Comparison of ENCODE assay signal across 8 cellular contexts in genomic region chr12:27710592-27711311, GRCh38. TPM values are rescaled to one million over a fixed set of nuclear protein-coding genes. Genes with fewer than 3 reads are reported as not detected.
A peak's percentile ranks its signal among the peaks of the same experiment; 100 is the strongest.
DNase-seq lines count a peak whose midpoint lies in the region; ATAC-seq and TF ChIP-seq lines count a peak whose summit lies in the region.

Gene MRPS35, plus strand, starts transcription at chr12:27710832. Its CDS starts 12 bp downstream, at chr12:27710844.

- H2AK5ac ChIP-seq in H9 (ENCODE audit: insufficient read length, low read length) (no peak within 1 kb of the TSS), neuronal stem cell (ENCODE audit: low read depth, low read length) (no peak within 1 kb of the TSS)

- peak within 1 kb of the TSS; percentile 53 for H2AFZ ChIP-seq in H9 (ENCODE audit: low read length)
- H2AFZ ChIP-seq in neuronal stem cell (ENCODE audit: low read length): peak within 1 kb of the TSS; percentile 93

- H3K4me2 ChIP-seq in H9 (ENCODE audit: insufficient read depth, insufficient read length, low read length): peak within 1 kb of the TSS; percentile 97
- peak within 1 kb of the TSS; percentile 85 for H3K4me2 ChIP-seq in neuronal stem cell (ENCODE audit: insufficient read depth, low read length, poor library complexity, severe bottlenecking)

- peaks cover 7 to 22% (median 8%) of the 10 kb centered on the region in 3 experiments; a peak in 6 of 7 replicates for H3K36me3 Mint-ChIP-seq in H9 (ENCODE audit: insufficient read depth in 1 of 3, low read depth in 3 of 3)

- peak within 1 kb of the TSS; percentile 91 to 98 (median 95) for H3K27ac Mint-ChIP-seq in H9

- DNase-seq in GDM1 (lab: John Stamatoyannopoulos, UW) (peak; percentile 90), H9 (peak; percentile 91), M059J (ENCODE audit: low read depth) (peak; percentile 86), SJCRH30 (peak; percentile 91 to 92), foreskin keratinocyte (peak; percentile 73 to 85), neuronal stem cell (ENCODE audit: low spot score) (peak; percentile 75)
- peak; percentile 84 for DNase-seq in activated gamma-delta T cell treated with anti-CD3 and anti-CD28 coated beads, Interleukin-2, amount 50 U/mL, for 16 hours (ENCODE audit: low read depth)

- H4K20me1 ChIP-seq in H9 (ENCODE audit: control insufficient read depth, insufficient read depth, insufficient read length): no peaks in the 10 kb centered on the region

- H3K14ac ChIP-seq in H9 (ENCODE audit: insufficient read depth, low read length) (peak within 1 kb of the TSS; percentile 98), neuronal stem cell (ENCODE audit: low read length) (peak within 1 kb of the TSS; percentile 99)

- peaks cover 11% of the 10 kb centered on the region for H3K36me3 ChIP-seq in SJCRH30
- peaks cover 0 to 31% of the 10 kb centered on the region in 2 donors for H3K36me3 ChIP-seq in neuronal stem cell (replicated peaks in 1 of 2; ENCODE audit: control insufficient read depth in 2 of 2, insufficient read depth in 2 of 2, low read length in 2 of 2)
- peaks cover 0 to 6% (median 5%) of the 10 kb centered on the region in 5 donors for H3K36me3 ChIP-seq in subcutaneous abdominal adipose tissue (ENCODE audit: control insufficient read depth in 5 of 5, insufficient read depth in 5 of 5, low read length in 5 of 5)

- peak within 1 kb of the TSS; percentile 93 to 95 for H3K4me3 Mint-ChIP-seq in H9

- WGBS in H9 (ENCODE audit: extremely low coverage, insufficient read length, low lambda C conversion rate): no CpG with 5 or more reads among the region's 46 CpGs
- no CpG with 5 or more reads among the region's 46 CpGs for WGBS in neuronal stem cell (ENCODE audit: extremely low coverage in 2 of 2, insufficient read length in 2 of 2, insufficient replicate concordance in 1 of 2), 2 donors

- H3K4me1 ChIP-seq in H9 (ENCODE audit: insufficient read depth, low read length) (no peaks in the 10 kb centered on the region), SJCRH30 (no peaks in the 10 kb centered on the region), foreskin keratinocyte (peaks cover 12% of the 10 kb centered on the region), neuronal stem cell (ENCODE audit: control insufficient read depth in 2 of 2, insufficient read depth in 1 of 2, low read depth in 1 of 2, low read length in 2 of 2) (peaks cover 0 to 2% of the 10 kb centered on the region in 2 donors), subcutaneous abdominal adipose tissue (ENCODE audit: control insufficient read depth in 5 of 5, insufficient read depth in 5 of 5, low read length in 5 of 5) (peaks cover 0 to 23% (median 17%) of the 10 kb centered on the region in 5 donors)

- H4K8ac ChIP-seq in H9 (replicated peaks; ENCODE audit: insufficient read length, low read depth, low read length) (peak within 1 kb of the TSS; percentile 46), neuronal stem cell (ENCODE audit: low read depth, low read length) (peak within 1 kb of the TSS; percentile 94)

- H3K56ac ChIP-seq in H9 (ENCODE audit: insufficient read length, low read depth, low read length): peak within 1 kb of the TSS; percentile 78

- peak within 1 kb of the TSS; percentile 95 for H3K9ac ChIP-seq in H9 (ENCODE audit: extremely low read depth, insufficient read length, low read length)
- H3K9ac ChIP-seq in neuronal stem cell (ENCODE audit: low read depth, low read length, poor library complexity): peak within 1 kb of the TSS; percentile 97
- peak within 1 kb of the TSS; percentile 86 to 99 (median 97) for H3K9ac ChIP-seq in subcutaneous abdominal adipose tissue (ENCODE audit: low read length in 5 of 5)

- peaks cover 10% of the 10 kb centered on the region; the same call in 1 of the 2 replicates for H3K79me2 ChIP-seq in H9 (ENCODE audit: insufficient read depth, low read length)

- H2BK12ac ChIP-seq in H9 (ENCODE audit: insufficient read length, low read depth, low read length) (no peak within 1 kb of the TSS), neuronal stem cell (ENCODE audit: low read length) (no peak within 1 kb of the TSS)

- H3K4ac ChIP-seq in H9 (ENCODE audit: low read depth, low read length): no peak within 1 kb of the TSS
- H3K4ac ChIP-seq in neuronal stem cell (ENCODE audit: low read length): no peak within 1 kb of the TSS

- peaks cover 0 to 6% of the 10 kb centered on the region in 2 experiments; a peak in 1 of 5 replicates for H3K9me3 Mint-ChIP-seq in H9

- ATAC-seq in foreskin keratinocyte: peak; percentile 91

- TF ChIP-seq CTCF in H9 (conservative IDR thresholded peaks at IDR 0.05): no peak
- TF ChIP-seq CTCF in foreskin keratinocyte (conservative IDR thresholded peaks at IDR 0.05): peak; percentile 7

- H3K27me3 ChIP-seq in H9 (ENCODE audit: insufficient read depth, low read length): no peaks in the 10 kb centered on the region
- H3K27me3 ChIP-seq in SJCRH30: no peaks in the 10 kb centered on the region
- H3K27me3 ChIP-seq in foreskin keratinocyte: no peaks in the 10 kb centered on the region
- no peaks in the 10 kb centered on the region for H3K27me3 ChIP-seq in neuronal stem cell (ENCODE audit: control insufficient read depth in 3 of 3, insufficient read depth in 3 of 3, low read depth in 1 of 3, low read length in 3 of 3)
- H3K27me3 ChIP-seq in subcutaneous abdominal adipose tissue (ENCODE audit: control insufficient read depth in 5 of 5, insufficient read depth in 4 of 5, low read length in 5 of 5): no peaks in the 10 kb centered on the region

- no peak within 1 kb of the TSS for H2BK15ac ChIP-seq in H9 (ENCODE audit: low read depth, low read length)
- peak within 1 kb of the TSS; percentile 68 for H2BK15ac ChIP-seq in neuronal stem cell (ENCODE audit: low read length)

- no peak within 1 kb of the TSS for H4K91ac ChIP-seq in H9 (ENCODE audit: insufficient read length, low read depth, low read length)
- peak within 1 kb of the TSS; percentile 90 for H4K91ac ChIP-seq in neuronal stem cell (ENCODE audit: low read depth, low read length, poor library complexity)

- no peak within 1 kb of the TSS for H4K5ac ChIP-seq in H9 (ENCODE audit: insufficient read length, low read depth, low read length)

- no peak within 1 kb of the TSS for H2BK20ac ChIP-seq in H9 (ENCODE audit: low read depth, low read length, poor library complexity, severe bottlenecking)

- H3K18ac ChIP-seq in H9 (ENCODE audit: insufficient read length, low read depth, low read length) (peak within 1 kb of the TSS; percentile 98), neuronal stem cell (ENCODE audit: low read length) (peak within 1 kb of the TSS; percentile 95)

- H3K4me3 ChIP-seq in SJCRH30: peak within 1 kb of the TSS; percentile 87
- peak within 1 kb of the TSS; percentile 75 to 94 for H3K4me3 ChIP-seq in neuronal stem cell (ENCODE audit: low read length in 2 of 2)
- H3K4me3 ChIP-seq in subcutaneous abdominal adipose tissue (ENCODE audit: low read depth in 1 of 5, low read length in 5 of 5): peak within 1 kb of the TSS; percentile 85 to 99 (median 98)

- H3K27ac ChIP-seq in H9 (ENCODE audit: insufficient read length, low read depth, low read length) (no peak within 1 kb of the TSS), SJCRH30 (peak within 1 kb of the TSS; percentile 72), foreskin keratinocyte (peak within 1 kb of the TSS; percentile 66), neuronal stem cell (replicated peaks; ENCODE audit: low read length) (no peak within 1 kb of the TSS), subcutaneous abdominal adipose tissue (ENCODE audit: low read depth, low read length) (peak within 1 kb of the TSS; percentile 91)

- H2BK120ac ChIP-seq in H9 (ENCODE audit: low read depth, low read length, poor library complexity, severe bottlenecking) (no peak within 1 kb of the TSS), neuronal stem cell (ENCODE audit: low read depth, low read length) (no peak within 1 kb of the TSS)

- H3T11ph ChIP-seq in H9 (ENCODE audit: low read length): no peak within 1 kb of the TSS

- H3K23me2 ChIP-seq in H9 (ENCODE audit: insufficient read length, low read depth, low read length, poor library complexity, severe bottlenecking): peaks cover 5% of the 10 kb centered on the region

- H3K4me1 Mint-ChIP-seq in H9: peaks cover 15 to 19% of the 10 kb centered on the region in 2 experiments

- H3K9me3 ChIP-seq in H9 (ENCODE audit: control insufficient read depth, low read depth, low read length): no peaks in the 10 kb centered on the region
- H3K9me3 ChIP-seq in SJCRH30 (replicated peaks): no peaks in the 10 kb centered on the region; the same call in 1 of the 2 replicates
- H3K9me3 ChIP-seq in neuronal stem cell (replicated peaks in 1 of 2; ENCODE audit: control insufficient read depth in 2 of 2, insufficient read depth in 1 of 2, low read depth in 1 of 2, low read length in 2 of 2): peaks cover 0 to 3% of the 10 kb centered on the region in 2 donors
- no peaks in the 10 kb centered on the region for H3K9me3 ChIP-seq in subcutaneous abdominal adipose tissue (ENCODE audit: control insufficient read depth in 5 of 5, low read length in 5 of 5)

- no peaks in the 10 kb centered on the region; the same call in none of the 2 replicates for H3K27me3 Mint-ChIP-seq in H9 (ENCODE audit: low read depth)

- H3K23ac ChIP-seq in H9 (ENCODE audit: insufficient read length, low read depth, low read length) (no peak within 1 kb of the TSS), neuronal stem cell (ENCODE audit: low read depth, low read length, poor library complexity) (peak within 1 kb of the TSS; percentile 86)

- H3K79me1 ChIP-seq in H9 (ENCODE audit: insufficient read depth, low read depth, low read length, poor library complexity, severe bottlenecking) (peaks cover 11% of the 10 kb centered on the region), neuronal stem cell (ENCODE audit: low read depth, low read length) (no peaks in the 10 kb centered on the region)

- H2BK5ac ChIP-seq in H9 (ENCODE audit: insufficient read length, low read length) (peak within 1 kb of the TSS; percentile 77), neuronal stem cell (ENCODE audit: low read length) (no peak within 1 kb of the TSS)

RNA-seq across cellular contexts. Expression of gene MRPS35, which starts in this region (rescaled TPM):
- total RNA-seq in H9 (2021) (43.6 and 45.4 TPM in 2 replicates), foreskin keratinocyte (62.6 and 68.9 TPM in 2 replicates)
- 66.7 and 97.6 TPM in 2 replicates for total RNA-seq in M059J (2014; rRNA removed; shearing (Covaris generic))
- total RNA-seq in SJCRH30 (2014; rRNA removed; shearing (Covaris generic)): 83.6 and 88.3 TPM in 2 replicates
- polyA plus RNA-seq in foreskin keratinocyte: 45.9 and 53.7 TPM in 2 replicates
- polyA plus RNA-seq in neuronal stem cell (2013, experiment 1 of 2): 36.4 TPM
- polyA plus RNA-seq in neuronal stem cell (2013, experiment 2 of 2): 34.6 TPM

Comparison
In these comparisons a context has a peak if more than half of its experiments do, and no peak if none do; other contexts are left out.
1. H3K27ac ChIP-seq: peak in SJCRH30 (single experiment), foreskin keratinocyte (single experiment) and subcutaneous abdominal adipose tissue (single experiment); none in H9 (single experiment) and neuronal stem cell (single experiment).
2. Peak in every context shown above with its lines, with median percentiles within 50 percentile points of each other: DNase-seq, H3K9ac ChIP-seq and H3K4me3 ChIP-seq.